Comparison of ENCODE assay signal across 8 cellular contexts in the genomic region with DNA sequence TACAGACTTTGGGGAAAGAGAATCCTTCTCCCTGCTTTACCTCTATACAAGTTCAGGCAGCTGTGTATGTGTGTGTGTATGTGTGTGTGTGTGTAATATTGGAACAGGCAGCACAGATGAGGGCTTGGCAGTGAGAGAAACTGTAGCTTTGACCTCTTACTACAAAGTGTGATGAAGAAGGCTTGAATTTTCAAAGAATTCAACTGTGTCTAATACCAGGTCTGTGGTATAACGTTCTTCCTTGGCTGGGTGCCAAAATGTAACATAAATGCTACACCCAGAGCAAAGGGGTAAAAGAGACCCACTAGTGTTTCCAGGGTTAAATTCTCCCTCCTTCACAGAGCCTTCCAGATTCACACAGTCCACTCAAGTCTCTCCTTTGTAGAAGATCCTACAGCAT. TPM values are rescaled to one million over a fixed set of nuclear protein-coding genes. Genes with fewer than 3 reads are reported as not detected.
A peak's percentile ranks its signal among the peaks of the same experiment; 100 is the strongest.
DNase-seq lines count a peak whose midpoint lies in the region; ATAC-seq and TF ChIP-seq lines count a peak whose summit lies in the region.

No MANE protein-coding gene starts in this region.

- DNase-seq in AG08396 (ENCODE audit: low spot score), result no peak
- DNase-seq in SK-N-DZ (ENCODE audit: low spot score), result no peak
- no peak for DNase-seq in AG20443 (ENCODE audit: low spot score)

- H3K27me3 Mint-ChIP-seq in activated naive CD8-positive, alpha-beta T cell, result no peaks in the 10 kb centered on the region
- no peaks in the 10 kb centered on the region for H3K27me3 Mint-ChIP-seq in nephron (ENCODE audit: low read depth)

- TF ChIP-seq CTCF in nephron (IDR thresholded peaks at IDR 0.05; ENCODE audit: unreplicated experiment in 3 of 3), result no peak

- H3K27ac Mint-ChIP-seq in activated naive CD8-positive, alpha-beta T cell, result peak overlapping the region; percentile 93
- H3K27ac Mint-ChIP-seq in nephron, result peak overlapping the region; percentile 98 to 99 (median 98)

- peaks cover 87% of the 10 kb centered on the region for H3K4me1 Mint-ChIP-seq in activated naive CD8-positive, alpha-beta T cell (ENCODE audit: low read depth)
- H3K4me1 Mint-ChIP-seq in nephron, result peaks cover 44% of the 10 kb centered on the region

- peaks cover 11% of the 10 kb centered on the region for H3K9me3 Mint-ChIP-seq in activated naive CD8-positive, alpha-beta T cell (ENCODE audit: low read depth)
- H3K9me3 Mint-ChIP-seq in nephron, result peaks cover 21% of the 10 kb centered on the region

- peaks cover 6% of the 10 kb centered on the region for H3K36me3 Mint-ChIP-seq in activated naive CD8-positive, alpha-beta T cell
- H3K36me3 Mint-ChIP-seq in nephron (ENCODE audit: low read depth), result peaks cover 13% of the 10 kb centered on the region

- H3K4me3 Mint-ChIP-seq in activated naive CD8-positive, alpha-beta T cell, result peak overlapping the region; percentile 79
- no peak overlapping the region for H3K4me3 Mint-ChIP-seq in nephron

- ATAC-seq in GM18867 (IDR thresholded peaks at IDR 0.05; ENCODE audit: unreplicated experiment) (peak; percentile 13), HG03159 (IDR thresholded peaks at IDR 0.05; ENCODE audit: unreplicated experiment) (peak; percentile 5), HG02973 (IDR thresholded peaks at IDR 0.05; ENCODE audit: unreplicated experiment) (no peak)

RNA-seq across cellular contexts. Expression of a gene that starts 51.1 kb away (rescaled TPM):
- polyA plus RNA-seq in SK-N-DZ (2014; cell fraction: cytosol; rRNA removed), result 36.1 and 40.3 TPM in 2 replicates
- 24.1 and 26.0 TPM in 2 replicates for polyA plus RNA-seq in SK-N-DZ (2014; cell fraction: nucleus; rRNA removed)
